Comparison of ENCODE assay signal across 10 cellular contexts in genomic region chr3:113070226-113071220, GRCh38.
DNase-seq lines count a peak whose midpoint lies in the region; ATAC-seq, FAIRE-seq and TF ChIP-seq lines count a peak whose summit lies in the region.
"Had no signal": no experiment of that assay in that cellular context is flagged by ENCODE, and none has a peak within 500 bp of the region (broad histone marks: within the 10 kb centered on the region; RNA-seq: fewer than 3 reads in every experiment).

No MANE protein-coding gene starts in this region.

- H3K9ac ChIP-seq in kidney (ENCODE audit: low read length in 2 of 2) = no peak overlapping the region

- H3K27ac ChIP-seq in kidney (ENCODE audit: low read depth in 2 of 2, low read length in 2 of 2) = no peak overlapping the region

- TF ChIP-seq CTCF in AG10803 (conservative IDR thresholded peaks at IDR 0.05; ENCODE audit: low read length) (no peak; the same call in 1 of the 2 replicates), epithelial cell of proximal tubule (conservative IDR thresholded peaks at IDR 0.05; ENCODE audit: low read depth, low read length) (no peak), kidney (IDR thresholded peaks at IDR 0.05; ENCODE audit: borderline replicate concordance, extremely low read depth, insufficient read depth) (no peak)

- FAIRE-seq in kidney (lab: Jason Lieb, UNC) = no peak

- peak; percentile 75 for DNase-seq in AG10803 (ENCODE audit: low read depth)
- peak; percentile 55 for DNase-seq in epithelial cell of proximal tubule (ENCODE audit: low read depth)
- no peak for DNase-seq in stimulated activated CD4-positive, alpha-beta T cell treated with anti-CD3 and anti-CD28 coated beads, Interleukin-1b, Interleukin-23, amount 100 ng/mL, for 48 hours
- DNase-seq in kidney = no peak
- no peak for DNase-seq in NCI-H2227 (lab: John Stamatoyannopoulos, UW; ENCODE audit: unreplicated experiment)
- no peak for DNase-seq in NCI-H526 treated with DMSO at 0.1 percent for 48 hours (lab: John Stamatoyannopoulos, UW)
- DNase-seq: CD8-positive, alpha-beta T cell had no signal

- no peaks in the 10 kb centered on the region for H3K9me3 ChIP-seq in kidney (ENCODE audit: control insufficient read depth in 1 of 2, low read length in 2 of 2)

- H3K4me3 ChIP-seq in AG10803 (ENCODE audit: low read length) = no peak overlapping the region
- no peak overlapping the region for H3K4me3 ChIP-seq in epithelial cell of proximal tubule (ENCODE audit: low read depth, low read length)
- H3K4me3 ChIP-seq in kidney (ENCODE audit: low read length in 2 of 2) = no peak overlapping the region
- H3K4me3 ChIP-seq: skin epidermis had no signal

- H3K36me3 ChIP-seq in kidney (ENCODE audit: control insufficient read depth in 1 of 2, insufficient read depth in 2 of 2, low read length in 2 of 2) = no peaks in the 10 kb centered on the region

- peak; percentile 99 for ATAC-seq in GM19452 (IDR thresholded peaks at IDR 0.05; ENCODE audit: unreplicated experiment)
- ATAC-seq in HG03159 (IDR thresholded peaks at IDR 0.05; ENCODE audit: unreplicated experiment) = peak; percentile 99
- ATAC-seq: CD8-positive, alpha-beta T cell had no signal

- no peaks in the 10 kb centered on the region for H3K4me1 ChIP-seq in kidney (ENCODE audit: control insufficient read depth in 1 of 2, insufficient read depth in 1 of 2, low read depth in 1 of 2, low read length in 2 of 2)

- intact Hi-C loops in kidney (cut with DNase I) = no loop called here

Comparison
In these comparisons a context has a peak if more than half of its experiments do, and no peak if none do; other contexts are left out.
1. DNase-seq: peak in AG10803 (single experiment) and epithelial cell of proximal tubule (single experiment); none in stimulated activated CD4-positive, alpha-beta T cell treated with anti-CD3 and anti-CD28 coated beads, Interleukin-1b, Interleukin-23, amount 100 ng/mL, for 48 hours (single experiment), kidney (single experiment), NCI-H2227 (single experiment) and NCI-H526 treated with DMSO at 0.1 percent for 48 hours (single experiment).